ENCODE assay signal across 17 cellular contexts in genomic region chr1:11738096-11738495, GRCh38. TPM values are rescaled to one million over a fixed set of nuclear protein-coding genes. Genes with fewer than 3 reads are reported as not detected.
DNase-seq lines count a peak whose midpoint lies in the region; ATAC-seq and TF ChIP-seq lines count a peak whose summit lies in the region.
"Had no signal": no experiment of that assay in that cellular context is flagged by ENCODE, and none has a peak within 500 bp of the region (broad histone marks: within the 10 kb centered on the region; RNA-seq: fewer than 3 reads in every experiment).

No MANE protein-coding gene starts in this region.

- H3K36me3 Mint-ChIP-seq in CD4-positive, alpha-beta memory T cell, result peaks cover 0 to 2% of the 10 kb centered on the region in 2 donors

- H3K27me3 Mint-ChIP-seq in CD4-positive, alpha-beta memory T cell, result no peaks in the 10 kb centered on the region
- H3K27me3 Mint-ChIP-seq: activated CD4-positive, alpha-beta T cell treated with anti-CD3 and anti-CD28 coated beads for 36 hours had no signal

- no peaks in the 10 kb centered on the region for H3K9me3 ChIP-seq in CD4-positive, alpha-beta memory T cell (ENCODE audit: control insufficient read depth in 1 of 2, low read length in 2 of 2)
- no peaks in the 10 kb centered on the region for H3K9me3 ChIP-seq in gastrocnemius medialis
- H3K9me3 ChIP-seq: colonic mucosa, esophagus muscularis mucosa had no signal

- no peak overlapping the region for H3K27ac ChIP-seq in CD4-positive, alpha-beta memory T cell (ENCODE audit: low read depth, low read length)
- H3K27ac ChIP-seq in gastrocnemius medialis, result peak overlapping the region; percentile 90 to 98 (median 94)

- H3K36me3 ChIP-seq in CD4-positive, alpha-beta memory T cell (ENCODE audit: insufficient read depth, low read length), result no peaks in the 10 kb centered on the region
- H3K36me3 ChIP-seq in gastrocnemius medialis, result no peaks in the 10 kb centered on the region
- H3K36me3 ChIP-seq: colonic mucosa, esophagus muscularis mucosa had no signal

- CTCF ChIA-PET in CD4-positive, alpha-beta memory T cell (lab: Charles Lee; ENCODE audit: partially characterized antibody), result interaction anchor here (1.1 to 3.6 kb wide), 4 partner anchors 19 to 700 kb away, joined by 3 to 20 read pairs (median 10); partner anchors contain the start of gene FBXO6

- H3K27me3 ChIP-seq in CD4-positive, alpha-beta memory T cell (ENCODE audit: insufficient read depth, low read length), result no peaks in the 10 kb centered on the region
- H3K27me3 ChIP-seq in gastrocnemius medialis, result no peaks in the 10 kb centered on the region
- H3K27me3 ChIP-seq: colonic mucosa, esophagus muscularis mucosa had no signal

- ATAC-seq in gastrocnemius medialis, result no peak
- ATAC-seq in HG03457 (IDR thresholded peaks at IDR 0.05; ENCODE audit: unreplicated experiment), result no peak
- no peak for ATAC-seq in HG03342 (IDR thresholded peaks at IDR 0.05; ENCODE audit: unreplicated experiment)
- ATAC-seq: activated CD4-positive, alpha-beta T cell treated with anti-CD3 and anti-CD28 coated beads for 36 hours had no signal

- TF ChIP-seq CTCF in LNCaP clone FGC (IDR thresholded peaks at IDR 0.05; ENCODE audit: control insufficient read depth, extremely low read depth, insufficient read depth), result no peak
- TF ChIP-seq CTCF in gastrocnemius medialis (IDR thresholded peaks at IDR 0.05 in 4 of 5, conservative IDR thresholded peaks at IDR 0.05 in 1 of 5), result no peak

- POLR2A ChIA-PET in CD4-positive, alpha-beta memory T cell (lab: Charles Lee; ENCODE audit: partially characterized antibody), result interaction anchor here (0.9 to 4.4 kb wide), 4 partner anchors 19 to 170 kb away, joined by 3 to 31 read pairs (median 14); partner anchors contain the start of gene FBXO6

- DNase-seq in CD4-positive, alpha-beta memory T cell, result no peak
- DNase-seq in LNCaP clone FGC (ENCODE audit: low read depth), result no peak
- DNase-seq in ecto neural progenitor cell (ENCODE audit: low spot score), result peak; percentile 36
- DNase-seq in gastrocnemius medialis, result no peak
- DNase-seq in stimulated activated CD8-positive, alpha-beta memory T cell treated with anti-CD3 and anti-CD28 coated beads, Interleukin-4, amount 100 ng/mL, for 48 hours, result no peak
- DNase-seq: activated CD4-positive, alpha-beta T cell treated with anti-CD3 and anti-CD28 coated beads for 36 hours; anterior cingulate cortex; Calu3; colonic mucosa; head of caudate nucleus; kidney; stimulated activated CD4-positive, alpha-beta T cell treated with anti-CD3 and anti-CD28 coated beads, Interleukin-15, amount 100 ng/mL, for 24 hours had no signal

- H3K4me3 Mint-ChIP-seq in CD4-positive, alpha-beta memory T cell, result peak overlapping the region in 6 of 8 donors; percentile 15 to 96 (median 32)

- intact Hi-C loops in CD4-positive, alpha-beta memory T cell (cut with micrococcal nuclease), result no loop called here
- intact Hi-C loops in gastrocnemius medialis (cut with DNase I; ENCODE audit: low total_unique reads), result loop anchor here (5.0 kb wide), 3 partner anchors 149 to 726 kb away; partner anchors contain the start of gene TARDBP

- peaks cover 45 to 82% (median 62%) of the 10 kb centered on the region in 4 donors for H3K4me1 Mint-ChIP-seq in CD4-positive, alpha-beta memory T cell

- peak overlapping the region in 4 of 7 donors; percentile 6 to 79 (median 71) for H3K27ac Mint-ChIP-seq in CD4-positive, alpha-beta memory T cell
- H3K27ac Mint-ChIP-seq: activated CD4-positive, alpha-beta T cell treated with anti-CD3 and anti-CD28 coated beads for 36 hours; activated T-helper 1 cell treated with anti-CD3 and anti-CD28 coated beads, Interleukin-12 subunit alpha, Interleukin-12 subunit beta, Interleukin-2, Interleukin-4 antibody, amounts not matched to agents 30 ng/mL and 10 ng/mL and 1 ng/mL, durations not matched to agents 14 hours and 24 hours and 36 hours; T-helper 2 cell treated with Interferon-gamma antibody and Interleukin-4, amounts not matched to agents 5 μg/mL and 100 μg/mL, for 36 hours had no signal

- no peak for TF ChIP-seq POLR2A in gastrocnemius medialis (IDR thresholded peaks at IDR 0.05)

- H3K4me3 ChIP-seq in CD4-positive, alpha-beta memory T cell (ENCODE audit: low read length in 2 of 2), result no peak overlapping the region
- peak overlapping the region; percentile 88 for H3K4me3 ChIP-seq in LNCaP clone FGC (ENCODE audit: low read depth, low read length)
- H3K4me3 ChIP-seq in gastrocnemius medialis, result no peak overlapping the region
- H3K4me3 ChIP-seq: colonic mucosa had no signal

- peaks cover 0 to 2% (median 0%) of the 10 kb centered on the region in 8 donors for H3K9me3 Mint-ChIP-seq in CD4-positive, alpha-beta memory T cell
- H3K9me3 Mint-ChIP-seq: activated T-helper 1 cell treated with anti-CD3 and anti-CD28 coated beads, Interleukin-12 subunit alpha, Interleukin-12 subunit beta, Interleukin-2, Interleukin-4 antibody, amounts not matched to agents 30 ng/mL and 10 ng/mL and 1 ng/mL, durations not matched to agents 14 hours and 24 hours and 36 hours; T-helper 2 cell treated with Interferon-gamma antibody and Interleukin-4, amounts not matched to agents 5 μg/mL and 100 μg/mL, for 36 hours had no signal

- in situ Hi-C loops in gastrocnemius medialis (cut with MboI; ENCODE audit: low sequenced_read_pairs in 4 of 4), result loop anchor here in 1 of 4 donors (10.0 kb wide), 1 partner anchor 47 kb away; no protein-coding TSS in a partner anchor

- H3K4me1 ChIP-seq in CD4-positive, alpha-beta memory T cell (ENCODE audit: insufficient read depth, low read length), result peaks cover 67% of the 10 kb centered on the region
- peaks cover 20 to 23% of the 10 kb centered on the region in 2 donors for H3K4me1 ChIP-seq in gastrocnemius medialis
- H3K4me1 ChIP-seq: colonic mucosa had no signal

RNA-seq across cellular contexts. Expression of gene AGTRAP, which starts 2.2 kb away (rescaled TPM):
- total RNA-seq in CD4-positive, alpha-beta memory T cell, result 10 to 100 TPM; 19.0 to 21.7 TPM
- 10 to 100 TPM; 53.4 to 76.9 TPM for polyA plus RNA-seq in CD4-positive, alpha-beta memory T cell
- 100 to 1,000 TPM in 2 of 4 donors, 10 to 100 TPM in 2; 37.8 to 144 (median 103) TPM for total RNA-seq in gastrocnemius medialis

RNA-seq across cellular contexts. Expression of gene C1orf167, which starts 23.9 kb away (rescaled TPM):
- total RNA-seq in CD4-positive, alpha-beta memory T cell, result not detected
- not detected for polyA plus RNA-seq in CD4-positive, alpha-beta memory T cell
- total RNA-seq in gastrocnemius medialis, result 1 to 10 TPM in 1 of 4 donors, under 1 TPM in 1, not detected in 2; 1.00 to 1.4 TPM
- total RNA-seq: activated CD4-positive, alpha-beta T cell treated with anti-CD3 and anti-CD28 coated beads for 36 hours; activated T-helper 1 cell treated with anti-CD3 and anti-CD28 coated beads, Interleukin-12 subunit alpha, Interleukin-12 subunit beta, Interleukin-2, Interleukin-4 antibody, amounts not matched to agents 30 ng/mL and 10 ng/mL and 1 ng/mL, durations not matched to agents 14 hours and 24 hours and 36 hours; Calu3; colonic mucosa had no signal

RNA-seq across cellular contexts. Expression of gene DRAXIN, which starts 46.6 kb away (rescaled TPM):
- total RNA-seq in CD4-positive, alpha-beta memory T cell, result under 1 TPM; 0.17 to 0.23 TPM
- under 1 TPM in 1 of 2 donors, not detected in 1; 0.07 TPM for polyA plus RNA-seq in CD4-positive, alpha-beta memory T cell
- total RNA-seq in gastrocnemius medialis, result not detected
- total RNA-seq: activated T-helper 1 cell treated with anti-CD3 and anti-CD28 coated beads, Interleukin-12 subunit alpha, Interleukin-12 subunit beta, Interleukin-2, Interleukin-4 antibody, amounts not matched to agents 30 ng/mL and 10 ng/mL and 1 ng/mL, durations not matched to agents 14 hours and 24 hours and 36 hours; Calu3 had no signal

RNA-seq across cellular contexts. Expression of gene MAD2L2, which starts 57.1 kb away (rescaled TPM):
- total RNA-seq in CD4-positive, alpha-beta memory T cell, result 10 to 100 TPM; 20.7 to 22.7 TPM
- polyA plus RNA-seq in CD4-positive, alpha-beta memory T cell, result 10 to 100 TPM; 51.5 to 55.1 TPM
- 10 to 100 TPM; 41.2 to 57.4 (median 46.9) TPM for total RNA-seq in gastrocnemius medialis
